Comparison of ENCODE assay signal across 8 cellular contexts in the genomic region with DNA sequence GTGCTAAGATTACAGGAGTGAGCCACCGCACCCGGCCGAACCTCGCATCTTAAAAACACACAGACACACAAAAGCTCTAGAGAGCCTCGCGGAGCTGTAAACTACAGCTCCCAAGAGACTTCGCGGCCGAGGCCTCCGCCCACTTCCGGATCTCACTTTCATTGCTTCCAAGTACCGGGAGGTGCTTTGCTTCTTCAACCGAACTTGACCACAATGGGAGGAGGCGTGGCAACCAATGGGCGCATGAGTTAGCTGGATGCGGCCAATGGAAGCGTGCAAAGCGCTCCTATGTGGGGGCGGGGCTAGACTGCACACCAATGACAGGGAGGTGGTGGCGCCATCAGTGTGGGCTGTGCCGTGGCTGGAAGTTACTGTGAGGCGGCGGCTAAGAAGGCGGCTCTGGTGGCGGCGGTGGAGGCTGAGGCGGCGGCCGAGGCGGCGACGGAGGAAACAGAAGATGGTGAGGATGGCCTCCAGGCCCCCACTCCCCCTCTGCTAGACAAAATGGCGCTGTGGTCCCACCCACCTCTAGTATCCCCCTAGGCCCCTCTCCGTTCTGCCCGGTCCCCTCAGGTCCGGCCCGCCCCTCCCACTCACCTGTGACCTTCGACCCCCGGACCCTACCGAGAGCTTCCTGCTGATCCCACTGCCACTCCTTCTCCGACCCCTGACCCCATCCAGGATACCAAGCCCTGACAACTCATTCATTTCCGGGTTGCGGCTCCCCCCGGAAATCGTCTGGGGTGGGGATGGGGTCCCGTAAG. TPM values are rescaled to one million over a fixed set of nuclear protein-coding genes. Genes with fewer than 3 reads are reported as not detected.
DNase-seq lines count a peak whose midpoint lies in the region; ATAC-seq, FAIRE-seq and TF ChIP-seq lines count a peak whose summit lies in the region.

A gene (plus strand): TSS at position 366 of the 764 bp plus-strand sequence. CDS start 92 bp downstream, at position 458.

- in situ Hi-C loops in mammary epithelial cell (cut with MboI; ENCODE audit: low sequenced_read_pairs in 2 of 2): no loop called here

- no peak for TF ChIP-seq RAD21 in A549 (conservative IDR thresholded peaks at IDR 0.05 in 1 of 2, IDR thresholded peaks at IDR 0.05 in 1 of 2)

- H4K20me1 ChIP-seq in mammary epithelial cell (ENCODE audit: insufficient read depth, low read length): no peaks in the 10 kb centered on the region

- peak; percentile 95 to 99 for DNase-seq in A549 (ENCODE audit: low read depth in 1 of 2, low spot score in 1 of 2)
- DNase-seq in NCI-H2227 (lab: John Stamatoyannopoulos, UW; ENCODE audit: unreplicated experiment): peak; percentile 99
- peak; percentile 100 for DNase-seq in WERI-Rb-1
- peak; percentile 100 for DNase-seq in mammary epithelial cell

- H3K36me3 ChIP-seq in WERI-Rb-1 (peaks cover 13% of the 10 kb centered on the region), mammary epithelial cell (ENCODE audit: insufficient read depth, low read length) (peaks cover 2% of the 10 kb centered on the region), iPS-20b (ENCODE audit: insufficient read depth, low read depth, low read length) (peaks cover 16% of the 10 kb centered on the region)

- peak; percentile 31; the same call in 1 of the 2 replicates for TF ChIP-seq POLR2A in A549 (IDR thresholded peaks at IDR 0.05; ENCODE audit: low read length)

- BruUV-seq in mammary epithelial cell (replicated peaks; lab: Mats Ljungman, UMichigan): TSS peak; percentile 61

- under 1% methylated on average over 26 of the region's 46 CpGs for WGBS in A549 (ENCODE audit: missing lambda C conversion rate)
- whole genome bisulfite sequencing in mammary epithelial cell (ENCODE audit: low coverage, missing lambda C conversion rate): 1% methylated on average over 33 of the region's 46 CpGs

- peak; percentile 98 for FAIRE-seq in A549 (lab: Jason Lieb, UNC)

- dilution Hi-C loops in mammary epithelial cell (cut with HindIII; ENCODE audit: low sequenced_read_pairs): loop anchor here (10.0 kb wide), 2 partner anchors 65 to 195 kb away; a partner anchor contains a TSS

- peak within 1 kb of the TSS; percentile 43 for H2AFZ ChIP-seq in mammary epithelial cell (ENCODE audit: low read depth, low read length)

- H3K9ac ChIP-seq in mammary epithelial cell (ENCODE audit: insufficient read depth, low read length): peak within 1 kb of the TSS; percentile 83
- H3K9ac ChIP-seq in iPS-20b (ENCODE audit: low read depth, low read length): peak within 1 kb of the TSS; percentile 75; the same call in 1 of the 2 replicates

- H3K4me2 ChIP-seq in A549 (peak within 1 kb of the TSS; percentile 97), mammary epithelial cell (ENCODE audit: insufficient read depth, low read depth, low read length) (peak within 1 kb of the TSS; percentile 90)

- CTCF ChIA-PET in A549 (lab: Yijun Ruan, JAX): interaction anchor here (1.3 to 8.7 kb wide), 3 partner anchors 16 to 112 kb away, joined by 3 to 98 read pairs (median 9); no protein-coding TSS in a partner anchor
- CTCF ChIA-PET in mammary epithelial cell (lab: Charles Lee; ENCODE audit: low non-redundant PET): interaction anchor here (0.8 kb wide), 1 partner anchor 257 kb away, joined by 5 read pairs; no protein-coding TSS in a partner anchor

- peaks cover 63% of the 10 kb centered on the region for H3K79me2 ChIP-seq in mammary epithelial cell (ENCODE audit: insufficient read depth, low read length)

- TF ChIP-seq EP300 in A549 (IDR thresholded peaks at IDR 0.05): no peak

- H3K4me1 ChIP-seq in A549: peaks cover 39% of the 10 kb centered on the region
- H3K4me1 ChIP-seq in mammary epithelial cell (ENCODE audit: insufficient read depth, low read length): peaks cover 46% of the 10 kb centered on the region
- peaks cover 7% of the 10 kb centered on the region; the same call in 1 of the 2 replicates for H3K4me1 ChIP-seq in iPS-20b (ENCODE audit: insufficient read depth, low read length)

- H3K9me3 ChIP-seq in A549: no peaks in the 10 kb centered on the region
- H3K9me3 ChIP-seq in WERI-Rb-1 (ENCODE audit: severe bottlenecking): no peaks in the 10 kb centered on the region
- H3K9me3 ChIP-seq in mammary epithelial cell (replicated peaks; ENCODE audit: insufficient read depth, low read length): no peaks in the 10 kb centered on the region
- no peaks in the 10 kb centered on the region for H3K9me3 ChIP-seq in iPS-20b (ENCODE audit: insufficient read depth, low read depth, low read length)

- peak; percentile 70 to 84 for ATAC-seq in A549
- ATAC-seq in GM18867 (IDR thresholded peaks at IDR 0.05; ENCODE audit: unreplicated experiment): peak; percentile 58
- ATAC-seq in HG03135 (IDR thresholded peaks at IDR 0.05; ENCODE audit: unreplicated experiment): peak; percentile 58

- POLR2A ChIA-PET in A549 (lab: Yijun Ruan, JAX): interaction anchor here (0.7 to 1.0 kb wide), 6 partner anchors 8 to 63 kb away, joined by 3 to 6 read pairs (median 4); a partner anchor contains a TSS

- peak within 1 kb of the TSS; percentile 65 for H3K4me3 ChIP-seq in A549
- peak within 1 kb of the TSS; percentile 97 for H3K4me3 ChIP-seq in WERI-Rb-1 (ENCODE audit: low read depth, low read length)
- H3K4me3 ChIP-seq in mammary epithelial cell (replicated peaks in 1 of 3; ENCODE audit: insufficient read depth in 1 of 3, low read depth in 2 of 3, low read length in 3 of 3): peak within 1 kb of the TSS; percentile 73 to 97 (median 93)
- peak within 1 kb of the TSS; percentile 77 for H3K4me3 ChIP-seq in iPS-20b (ENCODE audit: low read length)
- H3K4me3 ChIP-seq in skin epidermis: peak within 1 kb of the TSS; percentile 61 to 97 (median 90)

- H3K27ac ChIP-seq in A549 (peak within 1 kb of the TSS; percentile 85 to 94), WERI-Rb-1 (peak within 1 kb of the TSS; percentile 78), mammary epithelial cell (ENCODE audit: insufficient read depth, low read depth, low read length) (peak within 1 kb of the TSS; percentile 65), iPS-20b (ENCODE audit: low read length) (no peak within 1 kb of the TSS), skin epidermis (peak within 1 kb of the TSS; percentile 65 to 96 (median 88))

- H3K27me3 ChIP-seq in WERI-Rb-1 (ENCODE audit: insufficient read depth, low read depth, severe bottlenecking) (no peaks in the 10 kb centered on the region), mammary epithelial cell (ENCODE audit: insufficient read depth, low read length) (no peaks in the 10 kb centered on the region), iPS-20b (ENCODE audit: insufficient read depth, low read length) (no peaks in the 10 kb centered on the region)

- intact Hi-C loops in mammary epithelial cell (cut with micrococcal nuclease): no loop called here

- no peak for TF ChIP-seq CTCF in A549 (IDR thresholded peaks at IDR 0.05)
- TF ChIP-seq CTCF in WERI-Rb-1 (IDR thresholded peaks at IDR 0.05; ENCODE audit: low read depth, low read length): no peak
- TF ChIP-seq CTCF in mammary epithelial cell (conservative IDR thresholded peaks at IDR 0.05 in 1 of 2, IDR thresholded peaks at IDR 0.05 in 1 of 2; ENCODE audit: extremely low read depth in 1 of 2, insufficient read depth in 1 of 2, low read depth in 1 of 2, low read length in 2 of 2): no peak

TF ChIP-seq in A549, 52 proteins besides CTCF, POLR2A, EP300 and RAD21 (continues in another document):
- TF ChIP-seq PHF8 (IDR thresholded peaks at IDR 0.05; ENCODE audit: borderline replicate concordance, low read depth): no peak
- no peak for TF ChIP-seq RNF2 (IDR thresholded peaks at IDR 0.05; ENCODE audit: borderline replicate concordance, low read depth)
- TF ChIP-seq, protein P1, sequence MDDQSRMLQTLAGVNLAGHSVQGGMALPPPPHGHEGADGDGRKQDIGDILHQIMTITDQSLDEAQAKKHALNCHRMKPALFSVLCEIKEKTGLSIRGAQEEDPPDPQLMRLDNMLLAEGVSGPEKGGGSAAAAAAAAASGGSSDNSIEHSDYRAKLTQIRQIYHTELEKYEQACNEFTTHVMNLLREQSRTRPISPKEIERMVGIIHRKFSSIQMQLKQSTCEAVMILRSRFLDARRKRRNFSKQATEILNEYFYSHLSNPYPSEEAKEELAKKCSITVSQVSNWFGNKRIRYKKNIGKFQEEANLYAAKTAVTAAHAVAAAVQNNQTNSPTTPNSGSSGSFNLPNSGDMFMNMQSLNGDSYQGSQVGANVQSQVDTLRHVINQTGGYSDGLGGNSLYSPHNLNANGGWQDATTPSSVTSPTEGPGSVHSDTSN (IDR thresholded peaks at IDR 0.05): peak; percentile 85
- no peak for TF ChIP-seq ZC3H11A (IDR thresholded peaks at IDR 0.05)
- no peak for TF ChIP-seq ZSCAN20 (CRISPR knock-in tag; IDR thresholded peaks at IDR 0.05)
- TF ChIP-seq SREBF2 (IDR thresholded peaks at IDR 0.05): no peak
- TF ChIP-seq SMC3 (IDR thresholded peaks at IDR 0.05): no peak
- TF ChIP-seq, protein P2, sequence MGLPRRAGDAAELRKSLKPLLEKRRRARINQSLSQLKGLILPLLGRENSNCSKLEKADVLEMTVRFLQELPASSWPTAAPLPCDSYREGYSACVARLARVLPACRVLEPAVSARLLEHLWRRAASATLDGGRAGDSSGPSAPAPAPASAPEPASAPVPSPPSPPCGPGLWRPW (IDR thresholded peaks at IDR 0.05): no peak
- TF ChIP-seq JUN (IDR thresholded peaks at IDR 0.05): peak in 1 of 2 experiments; percentile 58; a peak in 2 of 5 replicates
- TF ChIP-seq FOXS1 (CRISPR knock-in tag; IDR thresholded peaks at IDR 0.05): no peak

RNA-seq across cellular contexts. Expression of the gene that starts here (rescaled TPM):
- polyA plus RNA-seq in A549 (2011; rRNA removed) (27.5 and 35.5 TPM in 2 replicates), A549 (2017; fragmentation: RNase III; extraction: RNeasy Plus Mini Kit Qiagen cat#74134 plus additional on column Dnase treatment) (53.5 to 62.1 TPM (median 58.5 TPM) in 3 replicates), mammary epithelial cell (72.6 TPM)
- 73.9 and 80.5 TPM in 2 replicates for polyA plus RNA-seq in A549 (2012; cell fraction: cytosol; rRNA removed)
- 33.7 and 39.6 TPM in 2 replicates for polyA plus RNA-seq in A549 (2012; cell fraction: nucleus; rRNA removed)
- polyA minus RNA-seq in A549 (2011; rRNA and poly(A)+ RNA removed): 14.5 TPM in 2 replicates
- 10 to 100 TPM; 35.8 to 83.1 TPM for total RNA-seq in mammary epithelial cell
- 26.9 TPM for polyA minus RNA-seq in mammary epithelial cell
